9 cellular contexts compared by ENCODE assay signal in genomic region chr1:54272772-54273091, GRCh38.
DNase-seq lines count a peak whose midpoint lies in the region; ATAC-seq and TF ChIP-seq lines count a peak whose summit lies in the region.
"Had no signal": no experiment of that assay in that cellular context is flagged by ENCODE, and none has a peak within 500 bp of the region (broad histone marks: within the 10 kb centered on the region; RNA-seq: fewer than 3 reads in every experiment).

No MANE protein-coding gene starts in this region.

- H3K36me3 ChIP-seq in GM23338 (ENCODE audit: insufficient read depth): no peaks in the 10 kb centered on the region; the same call in 1 of the 2 replicates
- no peaks in the 10 kb centered on the region for H3K36me3 ChIP-seq in adrenal gland (replicated peaks in 1 of 2)
- peaks cover 13% of the 10 kb centered on the region; the same call in 1 of the 2 replicates for H3K36me3 ChIP-seq in iPS-20b (ENCODE audit: insufficient read depth, low read depth, low read length)
- no peaks in the 10 kb centered on the region for H3K36me3 ChIP-seq in skeletal muscle satellite cell (ENCODE audit: insufficient read depth, low read length)

- WGBS in adrenal gland, 4 donors: 43 to 54% (median 52%) methylated on average over 3 to 4 of the region's 4 CpGs

- TF ChIP-seq CTCF in GM23338 (conservative IDR thresholded peaks at IDR 0.05; ENCODE audit: low read depth in 2 of 2) (no peak), adrenal gland (IDR thresholded peaks at IDR 0.05) (peak in 3 of 6 experiments; percentile 36 to 61 (median 53))

- H3K27ac ChIP-seq in GM23338 (ENCODE audit: low read depth) (no peak overlapping the region), adrenal gland (peak overlapping the region; percentile 90 to 99 (median 96)), iPS-20b (ENCODE audit: low read length) (no peak overlapping the region)

- peak overlapping the region; percentile 66 for H3K4me2 ChIP-seq in GM23338
- peak overlapping the region; percentile 79 for H3K4me2 ChIP-seq in skeletal muscle satellite cell (ENCODE audit: low read length)

- H2AFZ ChIP-seq in GM23338: no peak overlapping the region

- peaks cover 35% of the 10 kb centered on the region for H3K27me3 Mint-ChIP-seq in GM23338 (ENCODE audit: insufficient read depth, low read depth, poor library complexity)
- H3K27me3 Mint-ChIP-seq in activated T-helper 2 cell treated with anti-CD3 and anti-CD28 coated beads, Interferon-gamma antibody, Interleukin-2, Interleukin-4, amounts not matched to agents 10 μg/mL and 5 μg/mL and 100 μg/mL, durations not matched to agents 14 hours and 24 hours and 36 hours (ENCODE audit: low read depth): no peaks in the 10 kb centered on the region

- H3K4me1 ChIP-seq in GM23338 (ENCODE audit: insufficient read depth) (peaks cover 37% of the 10 kb centered on the region), adrenal gland (replicated peaks in 1 of 2) (peaks cover 48 to 65% of the 10 kb centered on the region in 2 donors), iPS-20b (ENCODE audit: insufficient read depth, low read length) (peaks cover 24% of the 10 kb centered on the region), skeletal muscle satellite cell (ENCODE audit: control insufficient read depth, insufficient read depth, low read length) (peaks cover 58% of the 10 kb centered on the region)

- H3K79me2 ChIP-seq in GM23338 (replicated peaks; ENCODE audit: insufficient read depth): peaks cover 87% of the 10 kb centered on the region

- H3K27me3 ChIP-seq in GM23338 (ENCODE audit: insufficient read depth): no peaks in the 10 kb centered on the region
- no peaks in the 10 kb centered on the region for H3K27me3 ChIP-seq in adrenal gland
- no peaks in the 10 kb centered on the region for H3K27me3 ChIP-seq in iPS-20b (ENCODE audit: insufficient read depth, low read length)
- H3K27me3 ChIP-seq in skeletal muscle satellite cell (ENCODE audit: control insufficient read depth, insufficient read depth, low read length): no peaks in the 10 kb centered on the region

- intact Hi-C loops in adrenal gland (cut with DNase I): loop anchor here (10.0 kb wide), 2 partner anchors 132 to 148 kb away; partner anchors contain the start of gene SSBP3 (in 2 of the 2)
- intact Hi-C loops in activated T-helper 2 cell treated with anti-CD3 and anti-CD28 coated beads, Interferon-gamma antibody, Interleukin-2, Interleukin-4, amounts not matched to agents 10 μg/mL and 5 μg/mL and 100 μg/mL, durations not matched to agents 14 hours and 24 hours and 36 hours (cut with micrococcal nuclease): no loop called here

- H3K36me3 Mint-ChIP-seq in GM23338 (ENCODE audit: low read depth): peaks cover 13% of the 10 kb centered on the region
- H3K36me3 Mint-ChIP-seq in activated T-helper 2 cell treated with anti-CD3 and anti-CD28 coated beads, Interferon-gamma antibody, Interleukin-2, Interleukin-4, amounts not matched to agents 10 μg/mL and 5 μg/mL and 100 μg/mL, durations not matched to agents 14 hours and 24 hours and 36 hours (ENCODE audit: low read depth): peaks cover 11% of the 10 kb centered on the region

- H3K27ac Mint-ChIP-seq in GM23338: peak overlapping the region; percentile 68
- no peak overlapping the region for H3K27ac Mint-ChIP-seq in activated T-helper 2 cell treated with anti-CD3 and anti-CD28 coated beads, Interferon-gamma antibody, Interleukin-2, Interleukin-4, amounts not matched to agents 10 μg/mL and 5 μg/mL and 100 μg/mL, durations not matched to agents 14 hours and 24 hours and 36 hours

- H3K4me3 Mint-ChIP-seq in GM23338: peak overlapping the region; percentile 13; the same call in 1 of the 3 replicates
- H3K4me3 Mint-ChIP-seq in activated T-helper 2 cell treated with anti-CD3 and anti-CD28 coated beads, Interferon-gamma antibody, Interleukin-2, Interleukin-4, amounts not matched to agents 10 μg/mL and 5 μg/mL and 100 μg/mL, durations not matched to agents 14 hours and 24 hours and 36 hours (ENCODE audit: low read depth): no peak overlapping the region

- H3K9me3 Mint-ChIP-seq in GM23338: no peaks in the 10 kb centered on the region
- no peaks in the 10 kb centered on the region for H3K9me3 Mint-ChIP-seq in activated T-helper 2 cell treated with anti-CD3 and anti-CD28 coated beads, Interferon-gamma antibody, Interleukin-2, Interleukin-4, amounts not matched to agents 10 μg/mL and 5 μg/mL and 100 μg/mL, durations not matched to agents 14 hours and 24 hours and 36 hours

- TF ChIP-seq POLR2A in adrenal gland (IDR thresholded peaks at IDR 0.05): peak; percentile 8 to 50

- H3F3A ChIP-seq in GM23338 (replicated peaks; ENCODE audit: low read depth): 0 out of 2 replicates have a peak, but pooled peaks cover 5% of the 10 kb centered on the region

- H3K4me3 ChIP-seq in GM23338 (no peak overlapping the region), adrenal gland (no peak overlapping the region), iPS-20b (ENCODE audit: low read length) (no peak overlapping the region), skeletal muscle satellite cell (ENCODE audit: low read length) (peak overlapping the region; percentile 52)

- H3K9me2 ChIP-seq in GM23338 (ENCODE audit: insufficient read depth): no peaks in the 10 kb centered on the region

- no peaks in the 10 kb centered on the region for H3K9me3 ChIP-seq in adrenal gland (replicated peaks in 1 of 3)
- no peaks in the 10 kb centered on the region for H3K9me3 ChIP-seq in iPS-20b (ENCODE audit: insufficient read depth, low read depth, low read length)
- no peaks in the 10 kb centered on the region for H3K9me3 ChIP-seq in skeletal muscle satellite cell (replicated peaks; ENCODE audit: low read length)

- peaks cover 26% of the 10 kb centered on the region for H4K20me1 ChIP-seq in GM23338 (replicated peaks; ENCODE audit: insufficient read depth)

- ATAC-seq in GM23338 (peak; percentile 70), GM19455 (IDR thresholded peaks at IDR 0.05; ENCODE audit: unreplicated experiment) (no peak)

- DNase-seq in GM23338 (ENCODE audit: low spot score) (no peak), adrenal gland (no peak), inferior parietal cortex (ENCODE audit: extremely low spot score) (no peak), NCI-H226 (no peak)
- no peak for DNase-seq in activated T-helper 2 cell treated with anti-CD3 and anti-CD28 coated beads, Interferon-gamma antibody, Interleukin-2, Interleukin-4, amounts not matched to agents 10 μg/mL and 5 μg/mL and 100 μg/mL, durations not matched to agents 14 hours and 24 hours and 36 hours (ENCODE audit: low spot score)
- DNase-seq: NCI-H1105 had no signal

- H3K9ac ChIP-seq in iPS-20b (ENCODE audit: low read depth, low read length) (peak overlapping the region; percentile 30; the same call in 1 of the 2 replicates), skeletal muscle satellite cell (ENCODE audit: low read depth, low read length) (peak overlapping the region; percentile 71)

- peaks cover 55% of the 10 kb centered on the region for H3K4me1 Mint-ChIP-seq in GM23338
- H3K4me1 Mint-ChIP-seq in activated T-helper 2 cell treated with anti-CD3 and anti-CD28 coated beads, Interferon-gamma antibody, Interleukin-2, Interleukin-4, amounts not matched to agents 10 μg/mL and 5 μg/mL and 100 μg/mL, durations not matched to agents 14 hours and 24 hours and 36 hours (ENCODE audit: low read depth): peaks cover 32% of the 10 kb centered on the region

TF ChIP-seq in GM23338, 12 proteins besides CTCF, POLR2A, EP300 and RAD21 (continues in another document):
- TF ChIP-seq EZH2 (IDR thresholded peaks at IDR 0.05; ENCODE audit: low read depth, unreplicated experiment): no peak
- no peak for TF ChIP-seq NANOG (IDR thresholded peaks at IDR 0.05; ENCODE audit: borderline replicate concordance)
- no peak for TF ChIP-seq REST (IDR thresholded peaks at IDR 0.05; ENCODE audit: unreplicated experiment)
- TF ChIP-seq CREB1 (CRISPR knock-in tag; IDR thresholded peaks at IDR 0.05; ENCODE audit: low read depth): no peak

Comparison
In these comparisons a context has a peak if more than half of its experiments do, and no peak if none do; other contexts are left out.
1. H3K27ac ChIP-seq: peak in adrenal gland (5 of 5); none in GM23338 (single experiment) and iPS-20b (single experiment).